Comparison of ENCODE assay signal across 8 cellular contexts in genomic region chr22:46148885-46149492, GRCh38. TPM values are rescaled to one million over a fixed set of nuclear protein-coding genes. Genes with fewer than 3 reads are reported as not detected.
A peak's percentile ranks its signal among the peaks of the same experiment; 100 is the strongest.
DNase-seq lines count a peak whose midpoint lies in the region; ATAC-seq, FAIRE-seq and TF ChIP-seq lines count a peak whose summit lies in the region.

No MANE protein-coding gene starts in this region.

- no peak for TF ChIP-seq CTCF in endothelial cell of umbilical vein (IDR thresholded peaks at IDR 0.05; ENCODE audit: extremely low read depth in 1 of 2, insufficient read depth in 1 of 2, low read depth in 1 of 2, low read length in 2 of 2)

- H3K9me1 ChIP-seq in endothelial cell of umbilical vein (replicated peaks; ENCODE audit: control insufficient read depth, extremely low read depth, insufficient read depth, low read length), result no peaks in the 10 kb centered on the region

- H2BK5ac ChIP-seq in neuronal stem cell (ENCODE audit: low read length), result no peak overlapping the region

- ATAC-seq in HG03342 (IDR thresholded peaks at IDR 0.05; ENCODE audit: unreplicated experiment) (no peak), GM19351 (IDR thresholded peaks at IDR 0.05; ENCODE audit: unreplicated experiment) (no peak)

- no peak overlapping the region for H2BK120ac ChIP-seq in neuronal stem cell (ENCODE audit: low read depth, low read length)

- intact Hi-C loops in endothelial cell of umbilical vein (cut with micrococcal nuclease), result loop anchor here (1.0 kb wide), 1 partner anchor 101 kb away; the partner anchor contains the start of gene CDPF1

- FAIRE-seq in endothelial cell of umbilical vein (lab: Jason Lieb, UNC), result no peak

- no peak overlapping the region for H2BK12ac ChIP-seq in neuronal stem cell (ENCODE audit: low read length)

- DNase-seq in CD1c-positive myeloid dendritic cell (ENCODE audit: extremely low spot score) (peak; percentile 38), NT2/D1 (ENCODE audit: low read depth, low spot score) (no peak), endothelial cell of umbilical vein (ENCODE audit: low read depth, low spot score) (no peak), neuronal stem cell (ENCODE audit: low spot score) (no peak), SKM-1 (lab: John Stamatoyannopoulos, UW; ENCODE audit: unreplicated experiment) (no peak)
- DNase-seq in stimulated activated naive CD4-positive, alpha-beta T cell treated with Interleukin-2 at 50 U/mL for 16 hours (lab: John Stamatoyannopoulos, UW), result no peak

- CTCF ChIA-PET in endothelial cell of umbilical vein (lab: Charles Lee), result interaction anchor here (3.3 kb wide), 1 partner anchor 27 kb away, joined by 11 read pairs; no protein-coding TSS in a partner anchor

- H3K27me3 ChIP-seq in NT2/D1 (ENCODE audit: insufficient read depth, insufficient read length), result peaks cover 50% of the 10 kb centered on the region
- H3K27me3 ChIP-seq in endothelial cell of umbilical vein (ENCODE audit: control insufficient read depth in 2 of 2, insufficient read depth in 2 of 2, low read length in 2 of 2), result peaks cover 8 to 25% of the 10 kb centered on the region in 2 experiments
- H3K27me3 ChIP-seq in neuronal stem cell (ENCODE audit: control insufficient read depth in 3 of 3, insufficient read depth in 3 of 3, low read depth in 1 of 3, low read length in 3 of 3), result peaks cover 8 to 71% (median 54%) of the 10 kb centered on the region in 3 experiments

- H3K4me3 ChIP-seq in NT2/D1 (ENCODE audit: insufficient read length, low read depth) (peak overlapping the region; percentile 51), endothelial cell of umbilical vein (replicated peaks in 1 of 3; ENCODE audit: insufficient read depth in 1 of 3, low read depth in 1 of 3, low read length in 3 of 3) (no peak overlapping the region), neuronal stem cell (ENCODE audit: low read length in 2 of 2) (peak overlapping the region; percentile 58 to 88)

- no peak overlapping the region for H4K8ac ChIP-seq in neuronal stem cell (ENCODE audit: low read depth, low read length)

- H3K27ac ChIP-seq in endothelial cell of umbilical vein (ENCODE audit: insufficient read depth, low read depth, low read length) (no peak overlapping the region), neuronal stem cell (replicated peaks; ENCODE audit: low read length) (no peak overlapping the region)

- H2BK15ac ChIP-seq in neuronal stem cell (ENCODE audit: low read length), result no peak overlapping the region

- no peaks in the 10 kb centered on the region for H3K79me1 ChIP-seq in neuronal stem cell (ENCODE audit: low read depth, low read length)

- no CpG with 5 or more reads among the region's 10 CpGs for WGBS in neuronal stem cell (ENCODE audit: extremely low coverage in 2 of 2, insufficient read length in 2 of 2, insufficient replicate concordance in 1 of 2), 2 donors

- H3K18ac ChIP-seq in neuronal stem cell (ENCODE audit: low read length), result peak overlapping the region; percentile 82

- BruUV-seq in endothelial cell of umbilical vein (replicated peaks; lab: Mats Ljungman, UMichigan), result no TSS peak

- no peaks in the 10 kb centered on the region for H3K9me3 ChIP-seq in NT2/D1 (ENCODE audit: insufficient read depth, low read length)
- H3K9me3 ChIP-seq in endothelial cell of umbilical vein (replicated peaks; ENCODE audit: control insufficient read depth, insufficient read depth, low read length), result no peaks in the 10 kb centered on the region
- H3K9me3 ChIP-seq in neuronal stem cell (replicated peaks in 1 of 2; ENCODE audit: control insufficient read depth in 2 of 2, insufficient read depth in 1 of 2, low read depth in 1 of 2, low read length in 2 of 2), result no peaks in the 10 kb centered on the region

- H2AFZ ChIP-seq in endothelial cell of umbilical vein (ENCODE audit: low read depth, low read length) (peak overlapping the region; percentile 94), neuronal stem cell (ENCODE audit: low read length) (peak overlapping the region; percentile 99)

- H3K4me2 ChIP-seq in endothelial cell of umbilical vein (ENCODE audit: insufficient read depth, low read length) (no peak overlapping the region), neuronal stem cell (ENCODE audit: insufficient read depth, low read length, poor library complexity, severe bottlenecking) (peak overlapping the region; percentile 89)

- dilution Hi-C loops in endothelial cell of umbilical vein (cut with MboI; ENCODE audit: extremely low pct_ligation_motif_present, low sequenced_read_pairs), result no loop called here

- H3K14ac ChIP-seq in neuronal stem cell (ENCODE audit: low read length), result no peak overlapping the region

- H3K9ac ChIP-seq in NT2/D1 (ENCODE audit: insufficient read length, low read depth), result peak overlapping the region; percentile 70
- no peak overlapping the region for H3K9ac ChIP-seq in endothelial cell of umbilical vein (replicated peaks; ENCODE audit: extremely low read depth, insufficient read depth, low read length)
- H3K9ac ChIP-seq in neuronal stem cell (ENCODE audit: low read depth, low read length, poor library complexity), result no peak overlapping the region

- no peak for TF ChIP-seq POLR2A in endothelial cell of umbilical vein (IDR thresholded peaks at IDR 0.05; ENCODE audit: low read depth, low read length)

- H3K4me1 ChIP-seq in NT2/D1 (ENCODE audit: insufficient read depth, insufficient read length) (peaks cover 15% of the 10 kb centered on the region), endothelial cell of umbilical vein (ENCODE audit: control insufficient read depth, extremely low read depth, insufficient read depth, low read length) (peaks cover 11% of the 10 kb centered on the region), neuronal stem cell (ENCODE audit: control insufficient read depth in 2 of 2, insufficient read depth in 1 of 2, low read depth in 1 of 2, low read length in 2 of 2) (peaks cover 4 to 10% of the 10 kb centered on the region in 2 donors)

- no peak overlapping the region for H3K4ac ChIP-seq in neuronal stem cell (ENCODE audit: low read length)

- POLR2A ChIA-PET in endothelial cell of umbilical vein (lab: Charles Lee), result no interaction called here

- peak overlapping the region; percentile 2 for H3K23ac ChIP-seq in neuronal stem cell (ENCODE audit: low read depth, low read length, poor library complexity)

- H4K20me1 ChIP-seq in endothelial cell of umbilical vein (replicated peaks; ENCODE audit: control insufficient read depth, extremely low read depth, insufficient read depth, low read length), result no peaks in the 10 kb centered on the region

- no peak overlapping the region for H4K91ac ChIP-seq in neuronal stem cell (ENCODE audit: low read depth, low read length, poor library complexity)

- no peaks in the 10 kb centered on the region for H3K79me2 ChIP-seq in endothelial cell of umbilical vein (ENCODE audit: control insufficient read depth, insufficient read depth, low read length)

- H3K36me3 ChIP-seq in NT2/D1 (ENCODE audit: insufficient read depth, insufficient read length, low read length) (no peaks in the 10 kb centered on the region), endothelial cell of umbilical vein (ENCODE audit: control insufficient read depth in 2 of 2, extremely low read depth in 1 of 2, insufficient read depth in 2 of 2, low read length in 2 of 2) (no peaks in the 10 kb centered on the region), neuronal stem cell (replicated peaks in 1 of 2; ENCODE audit: control insufficient read depth in 2 of 2, insufficient read depth in 2 of 2, low read length in 2 of 2) (no peaks in the 10 kb centered on the region)

- no peak overlapping the region for H2AK5ac ChIP-seq in neuronal stem cell (ENCODE audit: low read depth, low read length)

TF ChIP-seq in endothelial cell of umbilical vein, 7 proteins besides CTCF, POLR2A, EP300 and RAD21:
- no peak for TF ChIP-seq POLR2AphosphoS5 (IDR thresholded peaks at IDR 0.05; ENCODE audit: insufficient read depth, low read depth, low read length)
- TF ChIP-seq GATA2 (IDR thresholded peaks at IDR 0.05; ENCODE audit: insufficient read depth, insufficient read length, low read depth, low read length), result no peak
- TF ChIP-seq MAX (IDR thresholded peaks at IDR 0.05; ENCODE audit: insufficient read depth, insufficient read length), result no peak
- TF ChIP-seq FOS (IDR thresholded peaks at IDR 0.05; ENCODE audit: borderline replicate concordance, insufficient read depth, low read length), result no peak
- TF ChIP-seq EZH2 (IDR thresholded peaks at IDR 0.05; ENCODE audit: borderline replicate concordance, low read depth, low read length, severe bottlenecking), result no peak
- TF ChIP-seq MYC (IDR thresholded peaks at IDR 0.05; ENCODE audit: low read depth, low read length), result no peak
- no peak for TF ChIP-seq JUN (IDR thresholded peaks at IDR 0.05; ENCODE audit: borderline replicate concordance, insufficient read depth, insufficient read length, low read depth)
TF ChIP-seq in endothelial cell of umbilical vein: peak in this region for 0.

RNA-seq across cellular contexts. Expression of gene PPARA, which starts 1.3 kb away (rescaled TPM):
- 6.6 and 10.7 TPM in 2 replicates for total RNA-seq in endothelial cell of umbilical vein
- polyA plus RNA-seq in endothelial cell of umbilical vein, result 2.9 and 3.1 TPM in 2 replicates
- 2.5 and 3.6 TPM in 2 replicates for polyA plus RNA-seq in endothelial cell of umbilical vein (2011; cell fraction: cytosol; rRNA removed)
- 4.3 and 5.5 TPM in 2 replicates for polyA plus RNA-seq in endothelial cell of umbilical vein (2011; cell fraction: nucleus; rRNA removed)
- polyA plus RNA-seq in endothelial cell of umbilical vein (2012), result 3.5 and 4.7 TPM in 2 replicates
- polyA minus RNA-seq in endothelial cell of umbilical vein, result 8.8 and 10.2 TPM in 2 replicates
- 4.8 TPM for polyA minus RNA-seq in endothelial cell of umbilical vein (2011; cell fraction: cytosol; rRNA and poly(A)+ RNA removed)
- 5.0 and 5.8 TPM in 2 replicates for polyA minus RNA-seq in endothelial cell of umbilical vein (2011; cell fraction: nucleus; rRNA and poly(A)+ RNA removed)
- polyA plus RNA-seq in neuronal stem cell (2013, experiment 1 of 2), result 4.4 TPM
- 4.3 TPM for polyA plus RNA-seq in neuronal stem cell (2013, experiment 2 of 2)

Comparison
In these comparisons a context has a peak if more than half of its experiments do, and no peak if none do; other contexts are left out.
1. H3K4me3 ChIP-seq: peak in NT2/D1 (single experiment) and neuronal stem cell (2 of 2); none in endothelial cell of umbilical vein (0 of 3).